Comparison of ENCODE assay signal across 14 cellular contexts in genomic region chr17:13393841-13394710, GRCh38.
A peak's percentile ranks its signal among the peaks of the same experiment; 100 is the strongest.
DNase-seq lines count a peak whose midpoint lies in the region; ATAC-seq, FAIRE-seq and TF ChIP-seq lines count a peak whose summit lies in the region.
"Had no signal": no experiment of that assay in that cellular context is flagged by ENCODE, and none has a peak within 500 bp of the region (broad histone marks: within the 10 kb centered on the region; RNA-seq: fewer than 3 reads in every experiment).

No MANE protein-coding gene starts in this region.

- H3K4me2 ChIP-seq in K562 (ENCODE audit: insufficient read depth, low read length) (no peak overlapping the region), keratinocyte (ENCODE audit: control insufficient read depth, extremely low read depth, insufficient read depth, low read depth, low read length) (no peak overlapping the region)
- H3K4me2 ChIP-seq: A549, KMS-11 had no signal

- no peak for TF ChIP-seq POLR2A in K562 (conservative IDR thresholded peaks at IDR 0.05)

- H3K79me2 ChIP-seq in K562 (ENCODE audit: control insufficient read depth, insufficient read depth, low read length) (no peaks in the 10 kb centered on the region), keratinocyte (ENCODE audit: control insufficient read depth, insufficient read depth, low read length) (no peaks in the 10 kb centered on the region)

- no TSS peak for BruUV-seq in K562 (replicated peaks; lab: Mats Ljungman, UMichigan)

- H2AFZ ChIP-seq in K562 (ENCODE audit: low read depth, low read length) = no peak overlapping the region
- no peak overlapping the region for H2AFZ ChIP-seq in keratinocyte (ENCODE audit: control insufficient read depth, low read length)

- in situ Hi-C loops in K562 (cut with MboI) = no loop called here

- peaks cover 15% of the 10 kb centered on the region for H3K4me1 ChIP-seq in left ventricle myocardium inferior
- no peaks in the 10 kb centered on the region; a peak in 1 of 5 replicates for H3K4me1 ChIP-seq in K562 (replicated peaks in 1 of 2; ENCODE audit: control insufficient read depth in 2 of 2, insufficient read depth in 2 of 2, low read length in 2 of 2)
- peaks cover 2% of the 10 kb centered on the region for H3K4me1 ChIP-seq in keratinocyte (ENCODE audit: control insufficient read depth, extremely low read depth, insufficient read depth, low read length)
- H3K4me1 ChIP-seq in upper lobe of right lung = no peaks in the 10 kb centered on the region
- H3K4me1 ChIP-seq: A549, right lobe of liver, thyroid gland had no signal

- no peaks in the 10 kb centered on the region for H3K36me3 ChIP-seq in left ventricle myocardium inferior
- H3K36me3 ChIP-seq in K562 (ENCODE audit: control insufficient read depth, insufficient read depth, low read length) = no peaks in the 10 kb centered on the region
- H3K36me3 ChIP-seq in keratinocyte (ENCODE audit: control insufficient read depth in 2 of 2, extremely low read depth in 1 of 2, insufficient read depth in 2 of 2, low read length in 2 of 2) = no peaks in the 10 kb centered on the region
- H3K36me3 ChIP-seq in upper lobe of right lung = no peaks in the 10 kb centered on the region
- H3K36me3 ChIP-seq: right lobe of liver, thyroid gland had no signal

- dilution Hi-C loops in keratinocyte (cut with MboI; ENCODE audit: extremely low pct_ligation_motif_present, low sequenced_read_pairs) = no loop called here

- DNase-seq in Right ventricle myocardium superior = no peak
- no peak for DNase-seq in left ventricle myocardium inferior
- peak in 1 of 4 experiments; percentile 6 for DNase-seq in K562 (ENCODE audit: extremely low read depth in 1 of 4, low spot score in 3 of 4)
- DNase-seq in keratinocyte (ENCODE audit: low read depth, low spot score) = no peak
- DNase-seq in upper lobe of right lung = no peak
- no peak for DNase-seq in NCI-H748 treated with DMSO at 0.1 percent for 48 hours (lab: John Stamatoyannopoulos, UW)
- DNase-seq in SIG-M5 (lab: John Stamatoyannopoulos, UW) = no peak
- DNase-seq: dorsolateral prefrontal cortex, right lobe of liver, thyroid gland had no signal

- H3K27me3 ChIP-seq in left ventricle myocardium inferior (ENCODE audit: low read depth) = no peaks in the 10 kb centered on the region
- H3K27me3 ChIP-seq in K562 (ENCODE audit: control insufficient read depth in 2 of 2, insufficient read depth in 2 of 2, low read length in 2 of 2) = no peaks in the 10 kb centered on the region
- no peaks in the 10 kb centered on the region for H3K27me3 ChIP-seq in keratinocyte (ENCODE audit: control insufficient read depth, extremely low read depth, insufficient read depth, low read length)
- H3K27me3 ChIP-seq in upper lobe of right lung = no peaks in the 10 kb centered on the region
- H3K27me3 ChIP-seq: right lobe of liver, thyroid gland had no signal

- no peaks in the 10 kb centered on the region for H4K20me1 ChIP-seq in K562 (replicated peaks; ENCODE audit: control insufficient read depth, insufficient read depth, low read length)
- H4K20me1 ChIP-seq in keratinocyte (ENCODE audit: control insufficient read depth, extremely low read depth, insufficient read depth, low read length) = no peaks in the 10 kb centered on the region

- no peaks in the 10 kb centered on the region for H3K9me3 ChIP-seq in left ventricle myocardium inferior (replicated peaks)
- H3K9me3 ChIP-seq in K562 (replicated peaks; ENCODE audit: control insufficient read depth, insufficient read depth, low read depth, low read length) = no peaks in the 10 kb centered on the region
- no peaks in the 10 kb centered on the region for H3K9me3 ChIP-seq in keratinocyte (ENCODE audit: control insufficient read depth, low read depth, low read length)
- H3K9me3 ChIP-seq in upper lobe of right lung = no peaks in the 10 kb centered on the region
- H3K9me3 ChIP-seq: A549, right lobe of liver, thyroid gland had no signal

- ATAC-seq in Right ventricle myocardium superior (ENCODE audit: poor library complexity) (peak; percentile 80), K562 (no peak), upper lobe of right lung (peak; percentile 52), GM21360 (IDR thresholded peaks at IDR 0.05; ENCODE audit: unreplicated experiment) (no peak)
- ATAC-seq: A549, right lobe of liver had no signal

- POLR2A ChIA-PET in K562 (lab: Yijun Ruan, JAX) = no interaction called here

- H3K9ac ChIP-seq in K562 (ENCODE audit: insufficient read depth in 1 of 2, low read depth in 2 of 2, low read length in 2 of 2) (no peak overlapping the region), keratinocyte (ENCODE audit: control insufficient read depth, extremely low read depth, insufficient read depth, low read length) (no peak overlapping the region)
- H3K9ac ChIP-seq: KMS-11 had no signal

- intact Hi-C loops in Right ventricle myocardium superior (cut with DNase I) (no loop called here), left ventricle myocardium inferior (cut with micrococcal nuclease) (no loop called here), K562 (cut with micrococcal nuclease) (no loop called here), upper lobe of right lung (cut with DNase I) (no loop called here)

- FAIRE-seq in K562 (lab: Jason Lieb, UNC) = no peak
- peak; percentile 66 for FAIRE-seq in keratinocyte (lab: Jason Lieb, UNC)
- FAIRE-seq: A549, GM18507 had no signal

- H3K9me1 ChIP-seq in K562 (ENCODE audit: control insufficient read depth, insufficient read depth, low read length) (no peaks in the 10 kb centered on the region), keratinocyte (ENCODE audit: control insufficient read depth, extremely low read depth, insufficient read depth, low read length) (no peaks in the 10 kb centered on the region)

- 20% methylated on average over 11 of the region's 12 CpGs for WGBS in K562 (ENCODE audit: insufficient coverage, low coverage, missing lambda C conversion rate)

- H3K27ac ChIP-seq in left ventricle myocardium inferior (replicated peaks) (no peak overlapping the region), K562 (ENCODE audit: extremely low read depth, low read depth, low read length) (no peak overlapping the region), keratinocyte (ENCODE audit: control insufficient read depth, insufficient read depth, low read length) (peak overlapping the region; percentile 30), upper lobe of right lung (no peak overlapping the region)
- H3K27ac ChIP-seq: A549, dorsolateral prefrontal cortex, KMS-11, right lobe of liver, thyroid gland had no signal

- H3K4me3 ChIP-seq in left ventricle myocardium inferior = no peak overlapping the region
- no peak overlapping the region for H3K4me3 ChIP-seq in K562
- no peak overlapping the region for H3K4me3 ChIP-seq in keratinocyte (ENCODE audit: control insufficient read depth in 2 of 3, extremely low read depth in 1 of 3, insufficient read depth in 2 of 3, low read depth in 1 of 3, low read length in 3 of 3)
- H3K4me3 ChIP-seq in upper lobe of right lung = no peak overlapping the region
- H3K4me3 ChIP-seq: A549, dorsolateral prefrontal cortex, right lobe of liver, thyroid gland had no signal

- TF ChIP-seq EP300 in K562 (IDR thresholded peaks at IDR 0.05; ENCODE audit: low read length) = no peak

- TF ChIP-seq RAD21 in K562 (CRISPR knock-in tag; conservative IDR thresholded peaks at IDR 0.05 in 1 of 2, IDR thresholded peaks at IDR 0.05 in 1 of 2) = no peak

- CTCF ChIA-PET in K562 (lab: Yijun Ruan, JAX; ENCODE audit: low intra/inter-chr PET ratio) = no interaction called here

- TF ChIP-seq CTCF in left ventricle myocardium inferior (IDR thresholded peaks at IDR 0.05; ENCODE audit: borderline replicate concordance) (no peak), K562 (IDR thresholded peaks at IDR 0.05 in 2 of 3, conservative IDR thresholded peaks at IDR 0.05 in 1 of 3; ENCODE audit: insufficient read depth in 2 of 3, low read depth in 1 of 3, low read length in 3 of 3) (no peak), keratinocyte (optimal IDR thresholded peaks at IDR 0.05 in 1 of 3, IDR thresholded peaks at IDR 0.05 in 1 of 3, conservative IDR thresholded peaks at IDR 0.05 in 1 of 3; ENCODE audit: extremely low read depth in 1 of 3, insufficient read depth in 2 of 3, low read length in 3 of 3) (no peak), upper lobe of right lung (IDR thresholded peaks at IDR 0.05) (no peak)

TF ChIP-seq in K562, 482 proteins besides CTCF, POLR2A, EP300 and RAD21 (continues in another document):
- TF ChIP-seq POLR2B (IDR thresholded peaks at IDR 0.05; ENCODE audit: low read depth, partially characterized antibody) = no peak
- peak; percentile 13; the same call in 1 of the 2 replicates for TF ChIP-seq JUND (IDR thresholded peaks at IDR 0.05; ENCODE audit: borderline replicate concordance, low read depth, low read length)
- peak; percentile 31; the same call in 1 of the 3 replicates for TF ChIP-seq JUND (tag; IDR thresholded peaks at IDR 0.05; ENCODE audit: borderline replicate concordance, low read depth, low read length)
- no peak for TF ChIP-seq USF1 (CRISPR knock-in tag; IDR thresholded peaks at IDR 0.05)
- no peak for TF ChIP-seq CHD1 (IDR thresholded peaks at IDR 0.05; ENCODE audit: low read length)
- TF ChIP-seq ZNF655 (CRISPR knock-in tag; IDR thresholded peaks at IDR 0.05) = no peak
- no peak for TF ChIP-seq BRCA1 (IDR thresholded peaks at IDR 0.05)
- TF ChIP-seq BRCA1 (CRISPR knock-in tag; IDR thresholded peaks at IDR 0.05) = no peak

Comparison
In these comparisons a context has a peak if more than half of its experiments do, and no peak if none do; other contexts are left out.
1. ATAC-seq: peak in Right ventricle myocardium superior (single experiment) and upper lobe of right lung (single experiment); none in K562 (single experiment) and GM21360 (single experiment).